In genomic region chr5:14816999-14817761, GRCh38 we compare ENCODE assay signal across 8 cellular contexts. TPM values are rescaled to one million over a fixed set of nuclear protein-coding genes. Genes with fewer than 3 reads are reported as not detected.
DNase-seq lines count a peak whose midpoint lies in the region; ATAC-seq and TF ChIP-seq lines count a peak whose summit lies in the region.

No MANE protein-coding gene starts in this region.

- H3K9ac ChIP-seq in endodermal cell (ENCODE audit: extremely low read depth, low read length, poor library complexity, severe bottlenecking), result no peak overlapping the region

- H3K36me3 Mint-ChIP-seq in activated naive CD8-positive, alpha-beta T cell, result peaks cover 12% of the 10 kb centered on the region
- no peaks in the 10 kb centered on the region for H3K36me3 Mint-ChIP-seq in endodermal cell (ENCODE audit: low read depth)

- intact Hi-C loops in A673 (cut with micrococcal nuclease; ENCODE audit: unreplicated experiment), result no loop called here
- intact Hi-C loops in right lobe of liver (cut with DNase I), result no loop called here

- H3K27me3 Mint-ChIP-seq in activated naive CD8-positive, alpha-beta T cell, result no peaks in the 10 kb centered on the region
- H3K27me3 Mint-ChIP-seq in endodermal cell (ENCODE audit: insufficient read depth), result no peaks in the 10 kb centered on the region

- H3K9me3 Mint-ChIP-seq in activated naive CD8-positive, alpha-beta T cell (ENCODE audit: low read depth), result no peaks in the 10 kb centered on the region
- no peaks in the 10 kb centered on the region for H3K9me3 Mint-ChIP-seq in endodermal cell

- H3K9me3 ChIP-seq in A673 (ENCODE audit: low read depth, low read length, poor library complexity, severe bottlenecking) (no peaks in the 10 kb centered on the region), right lobe of liver (no peaks in the 10 kb centered on the region), endodermal cell (ENCODE audit: control insufficient read depth, low read length) (no peaks in the 10 kb centered on the region)

- H3K4me1 ChIP-seq in A673 (ENCODE audit: insufficient read depth, low read length, poor library complexity, severe bottlenecking) (no peaks in the 10 kb centered on the region), right lobe of liver (peaks cover 0 to 9% (median 0%) of the 10 kb centered on the region in 4 donors), endodermal cell (ENCODE audit: control insufficient read depth, insufficient read depth, low read length) (no peaks in the 10 kb centered on the region)

- no peak overlapping the region for H3K4me3 Mint-ChIP-seq in activated naive CD8-positive, alpha-beta T cell
- H3K4me3 Mint-ChIP-seq in endodermal cell, result no peak overlapping the region

- ATAC-seq in right lobe of liver (peak; percentile 88 to 96 (median 94)), HG02884 (IDR thresholded peaks at IDR 0.05; ENCODE audit: unreplicated experiment) (no peak), GM21390 (IDR thresholded peaks at IDR 0.05; ENCODE audit: unreplicated experiment) (no peak), HG03457 (IDR thresholded peaks at IDR 0.05; ENCODE audit: unreplicated experiment) (no peak)

- peak overlapping the region; percentile 37 for H3K27ac Mint-ChIP-seq in activated naive CD8-positive, alpha-beta T cell
- H3K27ac Mint-ChIP-seq in endodermal cell, result no peak overlapping the region

- TF ChIP-seq POLR2A in right lobe of liver (IDR thresholded peaks at IDR 0.05), result no peak

- H3K27ac ChIP-seq in A673 (ENCODE audit: low read depth, low read length, poor library complexity, severe bottlenecking) (no peak overlapping the region), right lobe of liver (peak overlapping the region; percentile 3 to 32 (median 14)), endodermal cell (ENCODE audit: low read depth, low read length) (no peak overlapping the region)

- POLR2A ChIA-PET in A673 (lab: Charles Lee; ENCODE audit: low non-redundant PET), result no interaction called here

- no TSS peak for BruUV-seq in A673 (replicated peaks; lab: Mats Ljungman, UMichigan)

- H3K27me3 ChIP-seq in A673 (replicated peaks; ENCODE audit: insufficient read depth, low read depth, low read length, poor library complexity) (no peaks in the 10 kb centered on the region), right lobe of liver (no peaks in the 10 kb centered on the region), endodermal cell (ENCODE audit: control insufficient read depth, insufficient read depth, low read length, poor library complexity, severe bottlenecking) (no peaks in the 10 kb centered on the region)

- H3K4me1 Mint-ChIP-seq in activated naive CD8-positive, alpha-beta T cell (ENCODE audit: low read depth), result peaks cover 72% of the 10 kb centered on the region
- peaks cover 3% of the 10 kb centered on the region for H3K4me1 Mint-ChIP-seq in endodermal cell

- peak; percentile 10 for DNase-seq in A673 (ENCODE audit: low spot score)
- peak; percentile 75 for DNase-seq in H4 (ENCODE audit: low spot score)
- peak in 2 of 3 donors; percentile 55 to 63 for DNase-seq in right lobe of liver
- no peak for DNase-seq in endodermal cell

- TF ChIP-seq CTCF in A673 (conservative IDR thresholded peaks at IDR 0.05; ENCODE audit: low read depth, low read length) (no peak), right lobe of liver (IDR thresholded peaks at IDR 0.05) (no peak), endodermal cell (conservative IDR thresholded peaks at IDR 0.05) (no peak)

- H3K4me3 ChIP-seq in A673 (ENCODE audit: low read depth, low read length, poor library complexity, severe bottlenecking) (no peak overlapping the region), right lobe of liver (no peak overlapping the region), endodermal cell (ENCODE audit: low read length) (no peak overlapping the region)

- WGBS in right lobe of liver (ENCODE audit: insufficient coverage, low coverage, low lambda C conversion rate, missing lambda C conversion rate), result 52% methylated on average over 6 of the region's 6 CpGs
- 90 to 97% methylated on average over 5 to 6 of the region's 6 CpGs for WGBS in endodermal cell (ENCODE audit: insufficient coverage in 1 of 2, insufficient read length in 1 of 2), 2 experiments

- H3K36me3 ChIP-seq in A673 (ENCODE audit: insufficient read depth, low read length, poor library complexity, severe bottlenecking) (no peaks in the 10 kb centered on the region), right lobe of liver (no peaks in the 10 kb centered on the region), endodermal cell (ENCODE audit: control insufficient read depth, insufficient read depth, low read length) (no peaks in the 10 kb centered on the region)

- CTCF ChIA-PET in A673 (lab: Charles Lee), result no interaction called here

RNA-seq across cellular contexts. Expression of gene ANKH, which starts 54.4 kb away (rescaled TPM):
- total RNA-seq in A673 (2021) (8.8 and 13.9 TPM in 2 replicates), right lobe of liver (100 to 1,000 TPM in 1 of 6 experiments, 10 to 100 TPM in 5; 38.5 to 121 (median 61.9) TPM), endodermal cell (10 to 100 TPM; 26.5 to 43.4 TPM)
- 20.8 and 46.2 TPM in 2 replicates for total RNA-seq in H4 (2014; rRNA removed; shearing (Covaris generic))
- 7.7 TPM for polyA plus RNA-seq in endodermal cell (2013, experiment 1 of 2)
- 6.6 TPM for polyA plus RNA-seq in endodermal cell (2013, experiment 2 of 2)

Comparison
In these comparisons a context has a peak if more than half of its experiments do, and no peak if none do; other contexts are left out.
1. H3K27ac ChIP-seq: peak in right lobe of liver (3 of 3); none in A673 (single experiment) and endodermal cell (single experiment).
2. ATAC-seq: peak in right lobe of liver (4 of 4); none in HG02884 (single experiment), GM21390 (single experiment) and HG03457 (single experiment).